Comparison of ENCODE assay signal across 7 cellular contexts in the genomic region with DNA sequence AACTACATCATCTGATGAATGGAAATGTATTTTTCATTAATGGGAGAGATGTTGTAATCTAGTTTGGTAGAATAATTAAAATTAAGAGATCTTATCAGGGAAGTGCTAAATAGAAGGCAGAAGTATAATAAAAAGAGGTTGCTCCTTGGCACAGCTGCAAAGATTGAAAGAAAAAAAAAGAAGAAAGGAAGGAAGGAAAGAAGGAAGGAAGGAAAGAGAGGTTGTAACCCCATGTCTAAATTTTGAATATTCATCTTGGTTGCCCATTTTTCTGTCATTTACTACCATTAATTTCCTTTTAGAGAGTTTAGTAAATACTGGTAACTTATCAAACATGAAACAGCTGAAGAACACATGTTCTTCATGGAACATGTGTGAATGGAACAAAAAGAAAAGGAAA. TPM values are rescaled to one million over a fixed set of nuclear protein-coding genes. Genes with fewer than 3 reads are reported as not detected.
DNase-seq lines count a peak whose midpoint lies in the region; ATAC-seq and TF ChIP-seq lines count a peak whose summit lies in the region.

No MANE protein-coding gene starts in this region.

- DNase-seq in T-helper 17 cell, result no peak
- no peak for DNase-seq in spleen
- no peak for DNase-seq in SIG-M5 treated with dmso at 0.1 percent for 504 hours (lab: John Stamatoyannopoulos, UW; ENCODE audit: unreplicated experiment)
- DNase-seq in activated gamma-delta T cell (lab: John Stamatoyannopoulos, UW), result no peak

- H3K9me3 ChIP-seq in HEK293 (ENCODE audit: control insufficient read depth, insufficient read depth, low read depth, low read length) (no peaks in the 10 kb centered on the region), T-helper 17 cell (ENCODE audit: control insufficient read depth, low read length, poor library complexity, severe bottlenecking) (no peaks in the 10 kb centered on the region), gastroesophageal sphincter (no peaks in the 10 kb centered on the region), spleen (no peaks in the 10 kb centered on the region)

- POLR2A ChIA-PET in HEK293 (lab: Yijun Ruan, JAX), result interaction anchor here (0.7 to 4.1 kb wide), 7 partner anchors 11 to 128 kb away, joined by 3 to 64 read pairs (median 5); a partner anchor contains a TSS

- no peak for TF ChIP-seq CTCF in HEK293 (tag by site-specific recombination; IDR thresholded peaks at IDR 0.05)
- TF ChIP-seq CTCF in gastroesophageal sphincter (IDR thresholded peaks at IDR 0.05), result no peak
- TF ChIP-seq CTCF in spleen (IDR thresholded peaks at IDR 0.05 in 8 of 11, conservative IDR thresholded peaks at IDR 0.05 in 3 of 11), result no peak

- H3K27ac Mint-ChIP-seq in T-helper 17 cell, result peak overlapping the region; percentile 94

- H3K27me3 Mint-ChIP-seq in T-helper 17 cell, result no peaks in the 10 kb centered on the region

- no peak overlapping the region; the same call in 1 of the 2 replicates for H3K4me3 ChIP-seq in HEK293 (ENCODE audit: low read depth, low read length)
- H3K4me3 ChIP-seq in gastroesophageal sphincter, result peak overlapping the region; percentile 51 to 84
- peak overlapping the region; percentile 37 to 69 (median 50) for H3K4me3 ChIP-seq in spleen

- ATAC-seq in T-helper 17 cell (no peak), gastroesophageal sphincter (no peak), HG03571 (IDR thresholded peaks at IDR 0.05; ENCODE audit: unreplicated experiment) (no peak)

- H3K4me1 Mint-ChIP-seq in T-helper 17 cell, result peaks cover 24% of the 10 kb centered on the region

- CTCF ChIA-PET in HEK293 (lab: Yijun Ruan, JAX), result interaction anchor here (0.7 to 19.1 kb wide), 10 partner anchors 12 to 978 kb away, joined by 3 to 314 read pairs (median 6); a partner anchor contains a TSS

- H3K4me1 ChIP-seq in HEK293 (ENCODE audit: control insufficient read depth, insufficient read depth, low read length), result no peaks in the 10 kb centered on the region
- peaks cover 0 to 23% (median 0%) of the 10 kb centered on the region in 3 donors for H3K4me1 ChIP-seq in gastroesophageal sphincter
- H3K4me1 ChIP-seq in spleen, result peaks cover 7 to 70% (median 24%) of the 10 kb centered on the region in 6 donors

- H3K36me3 Mint-ChIP-seq in T-helper 17 cell (ENCODE audit: low read depth), result no peaks in the 10 kb centered on the region

- H3K36me3 ChIP-seq in HEK293 (ENCODE audit: control insufficient read depth in 2 of 2, insufficient read depth in 1 of 2, low read length in 2 of 2), result no peaks in the 10 kb centered on the region
- no peaks in the 10 kb centered on the region for H3K36me3 ChIP-seq in gastroesophageal sphincter
- no peaks in the 10 kb centered on the region for H3K36me3 ChIP-seq in spleen

- TF ChIP-seq POLR2A in gastroesophageal sphincter (IDR thresholded peaks at IDR 0.05) (no peak), spleen (IDR thresholded peaks at IDR 0.05) (no peak)

- H3K4me3 Mint-ChIP-seq in T-helper 17 cell, result peak overlapping the region; percentile 76

- intact Hi-C loops in spleen (cut with DNase I; ENCODE audit: low total_unique reads), result no loop called here

- H3K27ac ChIP-seq in HEK293 (ENCODE audit: extremely low read depth, low read depth, low read length) (no peak overlapping the region), gastroesophageal sphincter (peak overlapping the region; percentile 84 to 91 (median 84)), spleen (peak overlapping the region; percentile 70 to 94 (median 90))

- H3K27me3 ChIP-seq in gastroesophageal sphincter (no peaks in the 10 kb centered on the region), spleen (replicated peaks in 1 of 7) (no peaks in the 10 kb centered on the region)

- no peak for TF ChIP-seq EP300 in gastroesophageal sphincter (IDR thresholded peaks at IDR 0.05)

TF ChIP-seq in HEK293, 187 proteins besides CTCF, POLR2A, EP300 and RAD21:
- TF ChIP-seq ZNF366 (tag by site-specific recombination; conservative IDR thresholded peaks at IDR 0.05) (peak; percentile 70; the same call in 1 of the 2 replicates), ZNF433 (tag by site-specific recombination; IDR thresholded peaks at IDR 0.05; ENCODE audit: low read depth) (no peak)

RNA-seq across cellular contexts. Expression of a gene that starts 10.5 kb away (rescaled TPM):
- total RNA-seq in T-helper 17 cell (100 to 1,000 TPM; 205 to 225 TPM), gastroesophageal sphincter (10 to 100 TPM; 24.3 to 74.1 (median 37.9) TPM), spleen (100 to 1,000 TPM; 112 to 192 (median 163) TPM)
- 10 to 100 TPM; 10.6 to 16.8 (median 13.8) TPM for polyA plus RNA-seq in spleen

RNA-seq across cellular contexts. Expression of a gene that starts 11.1 kb away (rescaled TPM):
- total RNA-seq in T-helper 17 cell (10 to 100 TPM; 35.7 to 51.9 TPM), gastroesophageal sphincter (10 to 100 TPM in 3 of 4 donors, 1 to 10 TPM in 1; 7.9 to 18.2 (median 16.1) TPM), spleen (10 to 100 TPM; 45.8 to 72.2 (median 66.5) TPM)
- polyA plus RNA-seq in spleen, result 10 to 100 TPM in 2 of 3 donors, 1 to 10 TPM in 1; 9.5 to 22.4 (median 10.8) TPM
